In genomic region chr6:40285535-40285934, GRCh38 we compare ENCODE assay signal across 1 cellular context.
TF ChIP-seq lines count a peak whose summit lies in the region.

No MANE protein-coding gene starts in this region.

TF ChIP-seq in WTC11, 78 proteins besides CTCF, POLR2A, EP300 and RAD21:
- TF ChIP-seq ZNF423 (CRISPR knock-in tag; IDR thresholded peaks at IDR 0.05) (0 out of 2 replicates have a peak, but pooled peaks have one; percentile 11), FOXK1 (CRISPR knock-in tag; IDR thresholded peaks at IDR 0.05) (no peak)
TF ChIP-seq in WTC11: peak in this region for 1.
